10 cellular contexts compared by ENCODE assay signal in genomic region chr15:38647683-38648082, GRCh38.
DNase-seq lines count a peak whose midpoint lies in the region; ATAC-seq and TF ChIP-seq lines count a peak whose summit lies in the region.
"Had no signal": no experiment of that assay in that cellular context is flagged by ENCODE, and none has a peak within 500 bp of the region (broad histone marks: within the 10 kb centered on the region; RNA-seq: fewer than 3 reads in every experiment).

No MANE protein-coding gene starts in this region.

- H3K27ac Mint-ChIP-seq in activated T-cell treated with anti-CD3 and anti-CD28 coated beads, Interleukin-2, amount 50 U/mL, for 72 hours, result peak overlapping the region; percentile 54
- H3K27ac Mint-ChIP-seq in stimulated activated effector memory CD8-positive, alpha-beta T cell treated with anti-CD3 and anti-CD28 coated beads, Interleukin-12 subunit alpha, Interleukin-12 subunit beta, amount 100 ng/mL, for 72 hours, result peak overlapping the region; percentile 40
- H3K27ac Mint-ChIP-seq in glutamatergic neuron (ENCODE audit: unreplicated experiment), result no peak overlapping the region

- TF ChIP-seq CTCF in fibroblast of villous mesenchyme (IDR thresholded peaks at IDR 0.05; ENCODE audit: insufficient read depth, low read depth, low read length), result peak; percentile 43
- TF ChIP-seq CTCF in glutamatergic neuron (IDR thresholded peaks at IDR 0.05; ENCODE audit: partially characterized antibody, unreplicated experiment), result no peak

- H3K4me3 Mint-ChIP-seq in activated T-cell treated with anti-CD3 and anti-CD28 coated beads, Interleukin-2, amount 50 U/mL, for 72 hours, result peak overlapping the region; percentile 4 to 42
- H3K4me3 Mint-ChIP-seq in stimulated activated effector memory CD8-positive, alpha-beta T cell treated with anti-CD3 and anti-CD28 coated beads, Interleukin-12 subunit alpha, Interleukin-12 subunit beta, amount 100 ng/mL, for 72 hours, result no peak overlapping the region
- no peak overlapping the region for H3K4me3 Mint-ChIP-seq in glutamatergic neuron (ENCODE audit: unreplicated experiment)

- no peak overlapping the region for H3K4me3 ChIP-seq in fibroblast of villous mesenchyme (ENCODE audit: low read depth, low read length)

- no peak for DNase-seq in activated T-cell treated with anti-CD3 and anti-CD28 coated beads, Interleukin-2, amount 50 U/mL, for 72 hours
- DNase-seq in activated T-cell treated with anti-CD3 and anti-CD28 coated beads, Interleukin-2, amount 50 U/mL, for 1 hour, result no peak
- peak; percentile 9 for DNase-seq in RKO (ENCODE audit: low spot score)
- DNase-seq in fibroblast of villous mesenchyme (ENCODE audit: low read depth), result peak; percentile 12
- DNase-seq in stimulated activated effector memory CD8-positive, alpha-beta T cell treated with anti-CD3 and anti-CD28 coated beads, Interleukin-12 subunit alpha, Interleukin-12 subunit beta, amount 100 ng/mL, for 72 hours (ENCODE audit: low spot score in 2 of 2), result no peak
- no peak for DNase-seq in NCI-H2227 treated with DMSO at 0.1 percent for 48 hours (lab: John Stamatoyannopoulos, UW)
- no peak for DNase-seq in T-helper 2 cell
- no peak for DNase-seq in glutamatergic neuron
- DNase-seq: NCI-H2081; stimulated activated CD4-positive, alpha-beta T cell treated with anti-CD3 and anti-CD28 coated beads, Interleukin-12 subunit alpha, Interleukin-12 subunit beta, amount 100 ng/mL, for 4 hours had no signal

- peaks cover 6 to 16% of the 10 kb centered on the region in 2 donors for H3K36me3 Mint-ChIP-seq in activated T-cell treated with anti-CD3 and anti-CD28 coated beads, Interleukin-2, amount 50 U/mL, for 72 hours (ENCODE audit: insufficient read depth in 2 of 2)
- H3K36me3 Mint-ChIP-seq in stimulated activated effector memory CD8-positive, alpha-beta T cell treated with anti-CD3 and anti-CD28 coated beads, Interleukin-12 subunit alpha, Interleukin-12 subunit beta, amount 100 ng/mL, for 72 hours, result no peaks in the 10 kb centered on the region
- H3K36me3 Mint-ChIP-seq in glutamatergic neuron (ENCODE audit: unreplicated experiment), result no peaks in the 10 kb centered on the region

- no peaks in the 10 kb centered on the region for H3K27me3 Mint-ChIP-seq in activated T-cell treated with anti-CD3 and anti-CD28 coated beads, Interleukin-2, amount 50 U/mL, for 72 hours (ENCODE audit: low read depth)
- H3K27me3 Mint-ChIP-seq in glutamatergic neuron (ENCODE audit: unreplicated experiment), result peaks cover 2% of the 10 kb centered on the region

- H3K4me1 Mint-ChIP-seq in activated T-cell treated with anti-CD3 and anti-CD28 coated beads, Interleukin-2, amount 50 U/mL, for 72 hours (ENCODE audit: low read depth), result peaks cover 85% of the 10 kb centered on the region
- H3K4me1 Mint-ChIP-seq in stimulated activated effector memory CD8-positive, alpha-beta T cell treated with anti-CD3 and anti-CD28 coated beads, Interleukin-12 subunit alpha, Interleukin-12 subunit beta, amount 100 ng/mL, for 72 hours, result peaks cover 30% of the 10 kb centered on the region
- no peaks in the 10 kb centered on the region for H3K4me1 Mint-ChIP-seq in glutamatergic neuron (ENCODE audit: low read depth, unreplicated experiment)

- ATAC-seq in activated T-cell treated with anti-CD3 and anti-CD28 coated beads, Interleukin-2, amount 50 U/mL, for 72 hours (replicated peaks in 1 of 2), result no peak
- ATAC-seq in stimulated activated effector memory CD8-positive, alpha-beta T cell treated with anti-CD3 and anti-CD28 coated beads, Interleukin-12 subunit alpha, Interleukin-12 subunit beta, amount 100 ng/mL, for 72 hours, result no peak

- peaks cover 2% of the 10 kb centered on the region in 2 donors for H3K9me3 Mint-ChIP-seq in activated T-cell treated with anti-CD3 and anti-CD28 coated beads, Interleukin-2, amount 50 U/mL, for 72 hours
- no peaks in the 10 kb centered on the region for H3K9me3 Mint-ChIP-seq in stimulated activated effector memory CD8-positive, alpha-beta T cell treated with anti-CD3 and anti-CD28 coated beads, Interleukin-12 subunit alpha, Interleukin-12 subunit beta, amount 100 ng/mL, for 72 hours
- H3K9me3 Mint-ChIP-seq in glutamatergic neuron (ENCODE audit: unreplicated experiment), result no peaks in the 10 kb centered on the region

Comparison
In these comparisons a context has a peak if more than half of its experiments do, and no peak if none do; other contexts are left out.
1. DNase-seq: peak in RKO (single experiment) and fibroblast of villous mesenchyme (single experiment); none in activated T-cell treated with anti-CD3 and anti-CD28 coated beads, Interleukin-2, amount 50 U/mL, for 72 hours (0 of 2), activated T-cell treated with anti-CD3 and anti-CD28 coated beads, Interleukin-2, amount 50 U/mL, for 1 hour (single experiment), stimulated activated effector memory CD8-positive, alpha-beta T cell treated with anti-CD3 and anti-CD28 coated beads, Interleukin-12 subunit alpha, Interleukin-12 subunit beta, amount 100 ng/mL, for 72 hours (0 of 2), NCI-H2227 treated with DMSO at 0.1 percent for 48 hours (single experiment), T-helper 2 cell (0 of 5) and glutamatergic neuron (single experiment).
2. H3K4me3 Mint-ChIP-seq: peak in activated T-cell treated with anti-CD3 and anti-CD28 coated beads, Interleukin-2, amount 50 U/mL, for 72 hours (2 of 2); none in stimulated activated effector memory CD8-positive, alpha-beta T cell treated with anti-CD3 and anti-CD28 coated beads, Interleukin-12 subunit alpha, Interleukin-12 subunit beta, amount 100 ng/mL, for 72 hours (single experiment) and glutamatergic neuron (single experiment).